ENCODE assay signal across 15 cellular contexts in the genomic region with DNA sequence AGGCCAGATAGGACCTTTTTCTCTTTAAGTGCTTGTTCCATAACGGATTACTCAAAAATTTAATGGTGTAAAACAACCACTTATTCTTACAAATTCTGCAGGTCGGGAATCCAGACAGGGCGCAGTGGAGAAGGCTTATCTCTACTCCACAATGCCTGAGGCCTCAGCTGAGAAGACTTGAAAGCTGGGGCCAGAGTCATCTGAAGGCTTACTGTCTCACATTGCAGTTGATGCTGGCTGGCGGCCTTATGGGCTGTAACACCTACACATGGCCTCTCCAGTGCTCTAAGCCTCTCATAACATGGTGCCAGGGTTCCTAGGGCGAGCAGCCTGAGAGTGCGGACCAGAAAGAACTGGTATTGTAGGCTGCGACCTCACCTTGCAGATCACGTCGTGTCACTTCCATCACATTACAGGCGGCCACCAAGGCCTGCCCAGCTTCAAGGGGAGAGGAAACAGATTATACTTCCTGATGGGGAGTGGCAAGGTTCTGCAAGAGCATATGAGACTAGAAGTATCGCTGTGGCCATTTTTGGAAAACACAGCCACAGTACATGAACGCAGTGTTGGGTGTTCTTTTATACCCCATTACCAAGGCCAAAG. TPM values are rescaled to one million over a fixed set of nuclear protein-coding genes. Genes with fewer than 3 reads are reported as not detected.
DNase-seq lines count a peak whose midpoint lies in the region; ATAC-seq and TF ChIP-seq lines count a peak whose summit lies in the region.
"Had no signal": no experiment of that assay in that cellular context is flagged by ENCODE, and none has a peak within 500 bp of the region (broad histone marks: within the 10 kb centered on the region; RNA-seq: fewer than 3 reads in every experiment).

No MANE protein-coding gene starts in this region.

- no peak for DNase-seq in activated CD4-positive, alpha-beta T cell treated with anti-CD3 and anti-CD28 coated beads, Interleukin-2, amount 10 ng/mL, durations not matched to agents 24 days and 14 days
- DNase-seq in activated CD4-positive, alpha-beta T cell treated with anti-CD3 and anti-CD28 coated beads, Interleukin-2, amount 50 U/mL, for 1 hour = no peak
- DNase-seq in effector memory CD4-positive, alpha-beta T cell = no peak
- DNase-seq in stimulated activated naive B cell treated with anti-CD40 and anti-IgM and Interleukin-4, amounts not matched to agents 10 μg/mL and 1 μg/mL and 100 μg/mL, for 72 hours = no peak
- no peak for DNase-seq in NCI-H146 (lab: John Stamatoyannopoulos, UW)
- no peak for DNase-seq in SW480 (ENCODE audit: low spot score)
- DNase-seq in foreskin keratinocyte = no peak
- DNase-seq: heart left ventricle; NCI-H345; stimulated activated CD4-positive, alpha-beta T cell treated with anti-CD3 and anti-CD28 coated beads, Interleukin-15, amount 100 ng/mL, for 24 hours had no signal

- H3K4me1 ChIP-seq in OCI-LY3 (ENCODE audit: low read length) = peaks cover 79% of the 10 kb centered on the region
- H3K4me1 ChIP-seq in effector memory CD4-positive, alpha-beta T cell (ENCODE audit: control insufficient read depth, insufficient read depth, low read length, poor library complexity, severe bottlenecking) = peaks cover 61% of the 10 kb centered on the region
- peaks cover 36% of the 10 kb centered on the region for H3K4me1 ChIP-seq in foreskin keratinocyte

- H3K9ac ChIP-seq in OCI-LY3 (ENCODE audit: low read length) = peak overlapping the region; percentile 47

- H3K4me3 Mint-ChIP-seq in activated CD4-positive, alpha-beta T cell treated with anti-CD3 and anti-CD28 coated beads, Interleukin-2, amount 10 ng/mL, durations not matched to agents 24 days and 14 days = peak overlapping the region; percentile 39
- H3K4me3 Mint-ChIP-seq in stimulated activated naive B cell treated with anti-CD40 and anti-IgM and Interleukin-4, amounts not matched to agents 10 μg/mL and 1 μg/mL and 100 μg/mL, for 72 hours = peak overlapping the region; percentile 53 to 66
- H3K4me3 Mint-ChIP-seq: mesothelial cell of epicardium had no signal

- H3K27ac ChIP-seq in OCI-LY3 (ENCODE audit: low read length) = peak overlapping the region; percentile 90
- peak overlapping the region; percentile 54 for H3K27ac ChIP-seq in effector memory CD4-positive, alpha-beta T cell (ENCODE audit: insufficient read depth, low read length, poor library complexity, severe bottlenecking)
- no peak overlapping the region for H3K27ac ChIP-seq in foreskin keratinocyte
- H3K27ac ChIP-seq: A549 had no signal

- H3K36me3 Mint-ChIP-seq in activated CD4-positive, alpha-beta T cell treated with anti-CD3 and anti-CD28 coated beads, Interleukin-2, amount 10 ng/mL, durations not matched to agents 24 days and 14 days (ENCODE audit: low read depth) = peaks cover 18% of the 10 kb centered on the region
- H3K36me3 Mint-ChIP-seq in stimulated activated naive B cell treated with anti-CD40 and anti-IgM and Interleukin-4, amounts not matched to agents 10 μg/mL and 1 μg/mL and 100 μg/mL, for 72 hours = peaks cover 14 to 18% of the 10 kb centered on the region in 2 donors

- no peak for ATAC-seq in stimulated activated naive B cell treated with anti-CD40 and anti-IgM and Interleukin-4, amounts not matched to agents 10 μg/mL and 1 μg/mL and 100 μg/mL, for 72 hours (replicated peaks)
- no peak for ATAC-seq in foreskin keratinocyte
- ATAC-seq: A549, heart left ventricle, SK-N-SH treated with all-trans-retinoic acid at 6 μM for 48 hours had no signal

- peaks cover 62% of the 10 kb centered on the region for H3K79me2 ChIP-seq in OCI-LY3 (ENCODE audit: low read length)

- no peaks in the 10 kb centered on the region for H3K9me3 ChIP-seq in OCI-LY3 (ENCODE audit: insufficient read depth, low read length)
- H3K9me3 ChIP-seq in effector memory CD4-positive, alpha-beta T cell (ENCODE audit: control insufficient read depth, low read length) = no peaks in the 10 kb centered on the region

- intact Hi-C loops in activated CD4-positive, alpha-beta T cell treated with anti-CD3 and anti-CD28 coated beads, Interleukin-2, amount 10 ng/mL, durations not matched to agents 24 days and 14 days (cut with micrococcal nuclease) = loop anchor here (2.0 to 5.0 kb wide), 2 partner anchors 15 to 33 kb away; no protein-coding TSS in a partner anchor

- H3K27ac Mint-ChIP-seq in activated CD4-positive, alpha-beta T cell treated with anti-CD3 and anti-CD28 coated beads, Interleukin-2, amount 10 ng/mL, durations not matched to agents 24 days and 14 days = peak overlapping the region; percentile 82
- peak overlapping the region; percentile 95 for H3K27ac Mint-ChIP-seq in stimulated activated naive B cell treated with anti-CD40 and anti-IgM and Interleukin-4, amounts not matched to agents 10 μg/mL and 1 μg/mL and 100 μg/mL, for 72 hours
- H3K27ac Mint-ChIP-seq: mesothelial cell of epicardium had no signal

- H3K36me3 ChIP-seq in OCI-LY3 (replicated peaks; ENCODE audit: low read depth, low read length) = no peaks in the 10 kb centered on the region
- H3K36me3 ChIP-seq in effector memory CD4-positive, alpha-beta T cell (ENCODE audit: control insufficient read depth, insufficient read depth, low read length) = no peaks in the 10 kb centered on the region
- H3K36me3 ChIP-seq: heart left ventricle had no signal

- H2AFZ ChIP-seq in OCI-LY3 (ENCODE audit: low read depth, low read length) = peak overlapping the region; percentile 31; the same call in 1 of the 2 replicates

- H3K9me3 Mint-ChIP-seq in activated CD4-positive, alpha-beta T cell treated with anti-CD3 and anti-CD28 coated beads, Interleukin-2, amount 10 ng/mL, durations not matched to agents 24 days and 14 days = no peaks in the 10 kb centered on the region
- H3K9me3 Mint-ChIP-seq in stimulated activated naive B cell treated with anti-CD40 and anti-IgM and Interleukin-4, amounts not matched to agents 10 μg/mL and 1 μg/mL and 100 μg/mL, for 72 hours = peaks cover 0 to 3% of the 10 kb centered on the region in 2 donors

- H4K20me1 ChIP-seq in OCI-LY3 (ENCODE audit: insufficient read depth, low read length) = no peaks in the 10 kb centered on the region

- H3K4me1 Mint-ChIP-seq in activated CD4-positive, alpha-beta T cell treated with anti-CD3 and anti-CD28 coated beads, Interleukin-2, amount 10 ng/mL, durations not matched to agents 24 days and 14 days = peaks cover 80% of the 10 kb centered on the region
- peaks cover 70 to 92% of the 10 kb centered on the region in 2 donors for H3K4me1 Mint-ChIP-seq in stimulated activated naive B cell treated with anti-CD40 and anti-IgM and Interleukin-4, amounts not matched to agents 10 μg/mL and 1 μg/mL and 100 μg/mL, for 72 hours

- H3K27me3 ChIP-seq in OCI-LY3 (ENCODE audit: low read depth, low read length) (no peaks in the 10 kb centered on the region), foreskin keratinocyte (no peaks in the 10 kb centered on the region)
- no peaks in the 10 kb centered on the region for H3K27me3 ChIP-seq in effector memory CD4-positive, alpha-beta T cell (replicated peaks; ENCODE audit: control insufficient read depth, insufficient read depth, low read length, poor library complexity, severe bottlenecking)
- H3K27me3 ChIP-seq: dorsolateral prefrontal cortex, heart left ventricle had no signal

- H3K27me3 Mint-ChIP-seq in activated CD4-positive, alpha-beta T cell treated with anti-CD3 and anti-CD28 coated beads, Interleukin-2, amount 10 ng/mL, durations not matched to agents 24 days and 14 days = no peaks in the 10 kb centered on the region
- no peaks in the 10 kb centered on the region for H3K27me3 Mint-ChIP-seq in stimulated activated naive B cell treated with anti-CD40 and anti-IgM and Interleukin-4, amounts not matched to agents 10 μg/mL and 1 μg/mL and 100 μg/mL, for 72 hours

- TF ChIP-seq CTCF in OCI-LY3 (IDR thresholded peaks at IDR 0.05; ENCODE audit: low read depth, low read length) (no peak), foreskin keratinocyte (conservative IDR thresholded peaks at IDR 0.05) (no peak)

- H3K4me3 ChIP-seq in OCI-LY3 (ENCODE audit: low read length) = peak overlapping the region; percentile 36
- H3K4me3 ChIP-seq in effector memory CD4-positive, alpha-beta T cell (ENCODE audit: insufficient read depth, low read depth, low read length, poor library complexity, severe bottlenecking) = peak overlapping the region; percentile 22
- H3K4me3 ChIP-seq: A549, dorsolateral prefrontal cortex, heart left ventricle had no signal

- H3K4me2 ChIP-seq in OCI-LY3 (ENCODE audit: low read length) = peak overlapping the region; percentile 71
- H3K4me2 ChIP-seq: A549 had no signal

RNA-seq across cellular contexts. Expression of gene CMTM7, which starts 32.4 kb away (rescaled TPM):
- total RNA-seq in activated CD4-positive, alpha-beta T cell treated with anti-CD3 and anti-CD28 coated beads, Interleukin-2, amount 10 ng/mL, durations not matched to agents 24 days and 14 days = 45.0 and 46.3 TPM in 2 replicates
- total RNA-seq in foreskin keratinocyte = 27.5 and 33.2 TPM in 2 replicates
- 51.2 and 67.7 TPM in 2 replicates for polyA plus RNA-seq in foreskin keratinocyte
